ENCODE assay signal across 11 cellular contexts in the genomic region with DNA sequence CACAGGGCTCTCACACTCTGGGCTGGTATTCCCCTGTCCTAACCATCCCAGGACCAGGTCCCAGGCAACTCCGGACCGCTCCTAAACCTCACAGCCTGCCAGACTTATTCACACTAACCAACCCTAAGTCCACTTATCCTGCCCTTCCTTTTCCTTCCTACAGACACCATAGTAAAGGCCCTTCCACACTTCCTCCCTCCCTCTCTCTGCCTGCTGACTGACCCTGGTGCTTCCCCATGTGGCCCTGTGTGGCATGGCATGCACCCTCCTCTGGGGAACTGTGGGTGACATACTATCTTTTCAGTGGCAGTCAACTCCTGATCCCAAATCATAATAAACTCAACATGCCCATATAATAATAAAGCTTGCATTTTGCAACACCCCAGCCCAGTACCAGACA.
DNase-seq lines count a peak whose midpoint lies in the region; ATAC-seq and TF ChIP-seq lines count a peak whose summit lies in the region.
"Had no signal": no experiment of that assay in that cellular context is flagged by ENCODE, and none has a peak within 500 bp of the region (broad histone marks: within the 10 kb centered on the region; RNA-seq: fewer than 3 reads in every experiment).

No MANE protein-coding gene starts in this region.

- H3K4me1 ChIP-seq in OCI-LY7 (ENCODE audit: insufficient read depth, low read length, poor library complexity, severe bottlenecking) = no peaks in the 10 kb centered on the region
- peaks cover 0 to 13% (median 5%) of the 10 kb centered on the region in 4 donors for H3K4me1 ChIP-seq in sigmoid colon

- POLR2A ChIA-PET in OCI-LY7 (lab: Charles Lee) = no interaction called here
- POLR2A ChIA-PET in CD4-positive, alpha-beta T cell (lab: Charles Lee) = no interaction called here

- TF ChIP-seq CTCF in GM12872 (IDR thresholded peaks at IDR 0.05; ENCODE audit: insufficient read depth, low read depth, low read length) (peak; percentile 55), OCI-LY7 (conservative IDR thresholded peaks at IDR 0.05; ENCODE audit: low read length) (peak; percentile 52), sigmoid colon (IDR thresholded peaks at IDR 0.05) (no peak)
- TF ChIP-seq CTCF in CD4-positive, alpha-beta T cell (IDR thresholded peaks at IDR 0.05) = no peak

- DNase-seq in OCI-LY7 (ENCODE audit: low spot score) (no peak), left lobe of liver (ENCODE audit: low spot score) (no peak), sigmoid colon (no peak), cerebellar cortex (ENCODE audit: low spot score) (no peak)
- no peak for DNase-seq in CD4-positive, alpha-beta T cell
- no peak for DNase-seq in activated CD4-positive, alpha-beta T cell treated with anti-CD3 and anti-CD28 coated beads for 1 hour
- DNase-seq: activated CD4-positive, CD25-positive, alpha-beta regulatory T cell; activated naive CD8-positive, alpha-beta T cell treated with anti-CD3 and anti-CD28 coated beads, Interleukin-2, amount 10 ng/mL, durations not matched to agents 7 days and 5 days; NCI-H526 treated with DMSO at 0.1 percent for 48 hours had no signal

- H3K36me3 ChIP-seq in OCI-LY7 (ENCODE audit: insufficient read depth, low read length) (no peaks in the 10 kb centered on the region), sigmoid colon (no peaks in the 10 kb centered on the region)

- no peaks in the 10 kb centered on the region for H3K9me3 Mint-ChIP-seq in CD4-positive, alpha-beta T cell
- H3K9me3 Mint-ChIP-seq: activated naive CD8-positive, alpha-beta T cell treated with anti-CD3 and anti-CD28 coated beads, Interleukin-2, amount 10 ng/mL, durations not matched to agents 7 days and 5 days had no signal

- no peaks in the 10 kb centered on the region for H3K79me2 ChIP-seq in OCI-LY7 (ENCODE audit: insufficient read depth, low read depth, low read length)

- H3K4me3 Mint-ChIP-seq in CD4-positive, alpha-beta T cell = no peak overlapping the region
- H3K4me3 Mint-ChIP-seq: activated naive CD8-positive, alpha-beta T cell treated with anti-CD3 and anti-CD28 coated beads, Interleukin-2, amount 10 ng/mL, durations not matched to agents 7 days and 5 days had no signal

- no peak for TF ChIP-seq POLR2A in sigmoid colon (IDR thresholded peaks at IDR 0.05)

- H3K27ac ChIP-seq in OCI-LY7 (ENCODE audit: low read depth, low read length, poor library complexity, severe bottlenecking) (no peak overlapping the region), sigmoid colon (no peak overlapping the region)
- no peak overlapping the region for H3K27ac ChIP-seq in CD4-positive, alpha-beta T cell (ENCODE audit: low read depth, low read length)

- TF ChIP-seq EP300 in sigmoid colon (IDR thresholded peaks at IDR 0.05) = no peak

- BruUV-seq in OCI-LY7 (replicated peaks; lab: Mats Ljungman, UMichigan) = no TSS peak

- no peaks in the 10 kb centered on the region for H3K9me2 ChIP-seq in OCI-LY7 (ENCODE audit: insufficient read depth, low read length)

- no peaks in the 10 kb centered on the region for H3K36me3 Mint-ChIP-seq in CD4-positive, alpha-beta T cell (ENCODE audit: low read depth)
- H3K36me3 Mint-ChIP-seq: activated naive CD8-positive, alpha-beta T cell treated with anti-CD3 and anti-CD28 coated beads, Interleukin-2, amount 10 ng/mL, durations not matched to agents 7 days and 5 days had no signal

- peaks cover 20% of the 10 kb centered on the region for H3K27me3 Mint-ChIP-seq in CD4-positive, alpha-beta T cell

- ATAC-seq in GM21786 (IDR thresholded peaks at IDR 0.05; ENCODE audit: unreplicated experiment) = peak; percentile 92
- peak; percentile 67 for ATAC-seq in left lobe of liver
- no peak for ATAC-seq in CD4-positive, alpha-beta T cell (ENCODE audit: poor library complexity)

- no peak overlapping the region for H3K4me2 ChIP-seq in OCI-LY7 (ENCODE audit: low read length)

- H3K4me3 ChIP-seq in OCI-LY7 (ENCODE audit: low read depth, low read length, poor library complexity, severe bottlenecking) = no peak overlapping the region
- no peak overlapping the region for H3K4me3 ChIP-seq in sigmoid colon

- intact Hi-C loops in OCI-LY7 (cut with micrococcal nuclease; ENCODE audit: unreplicated experiment) (no loop called here), sigmoid colon (cut with DNase I) (no loop called here)
- intact Hi-C loops in CD4-positive, alpha-beta T cell (cut with DNase I, micrococcal nuclease) = no loop called here

- no peaks in the 10 kb centered on the region for H4K20me1 ChIP-seq in OCI-LY7 (ENCODE audit: insufficient read depth, low read length)

- H3K4me1 Mint-ChIP-seq in CD4-positive, alpha-beta T cell (ENCODE audit: low read depth) = no peaks in the 10 kb centered on the region
- H3K4me1 Mint-ChIP-seq: activated naive CD8-positive, alpha-beta T cell treated with anti-CD3 and anti-CD28 coated beads, Interleukin-2, amount 10 ng/mL, durations not matched to agents 7 days and 5 days had no signal

- no peak overlapping the region for H2AFZ ChIP-seq in OCI-LY7 (ENCODE audit: low read length)

- H3K9me3 ChIP-seq in OCI-LY7 (ENCODE audit: low read length) = no peaks in the 10 kb centered on the region
- no peaks in the 10 kb centered on the region for H3K9me3 ChIP-seq in CD4-positive, alpha-beta T cell (ENCODE audit: control insufficient read depth, low read length)
- no peaks in the 10 kb centered on the region for H3K9me3 ChIP-seq in sigmoid colon

- no peak overlapping the region for H3K27ac Mint-ChIP-seq in CD4-positive, alpha-beta T cell
- H3K27ac Mint-ChIP-seq: activated naive CD8-positive, alpha-beta T cell treated with anti-CD3 and anti-CD28 coated beads, Interleukin-2, amount 10 ng/mL, durations not matched to agents 7 days and 5 days had no signal

- no peaks in the 10 kb centered on the region for H3K27me3 ChIP-seq in CD4-positive, alpha-beta T cell (ENCODE audit: control insufficient read depth, insufficient read depth, low read length)
- H3K27me3 ChIP-seq in sigmoid colon = no peaks in the 10 kb centered on the region

- CTCF ChIA-PET in OCI-LY7 (lab: Charles Lee; ENCODE audit: unreplicated experiment) = no interaction called here
- CTCF ChIA-PET in CD4-positive, alpha-beta T cell (lab: Charles Lee) = no interaction called here

- 97 to 98% methylated on average over 2 of the region's 2 CpGs for WGBS in sigmoid colon, 2 donors

Comparison
In these comparisons a context has a peak if more than half of its experiments do, and no peak if none do; other contexts are left out.
1. CTCF ChIP-seq: peak in GM12872 (single experiment) and OCI-LY7 (single experiment); none in CD4-positive, alpha-beta T cell (single experiment) and sigmoid colon (0 of 4).